In the genomic region with DNA sequence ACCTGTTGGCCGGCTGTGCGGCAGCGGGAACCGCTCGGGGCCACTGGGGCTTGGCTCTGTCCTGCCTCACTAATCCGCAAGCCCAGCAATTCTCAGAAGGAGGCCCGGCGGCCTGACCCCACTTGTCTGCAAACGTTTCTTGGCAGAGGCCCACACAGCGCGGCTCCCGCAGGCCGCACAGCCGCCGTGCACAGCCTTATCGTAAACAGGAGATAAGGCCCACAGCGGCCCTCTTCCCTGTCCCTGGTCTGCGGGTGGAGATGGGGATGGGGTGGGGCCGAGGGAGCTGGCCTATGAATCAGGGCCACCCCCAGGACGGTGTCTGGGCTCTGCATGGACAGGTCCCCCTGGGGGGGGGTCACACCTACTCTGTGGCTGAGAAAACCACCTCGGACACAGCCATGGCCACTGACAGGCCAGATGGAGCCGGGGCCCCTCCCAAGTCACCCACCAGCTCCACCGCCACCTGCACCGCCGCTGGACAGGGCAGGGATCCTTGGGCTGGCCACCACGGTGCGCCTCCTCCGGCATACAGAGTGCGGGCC, we compare ENCODE assay signal across 14 cellular contexts. TPM values are rescaled to one million over a fixed set of nuclear protein-coding genes. Genes with fewer than 3 reads are reported as not detected.
DNase-seq lines count a peak whose midpoint lies in the region; ATAC-seq and TF ChIP-seq lines count a peak whose summit lies in the region.
"Had no signal": no experiment of that assay in that cellular context is flagged by ENCODE, and none has a peak within 500 bp of the region (broad histone marks: within the 10 kb centered on the region; RNA-seq: fewer than 3 reads in every experiment).

No MANE protein-coding gene starts in this region.

- peak overlapping the region; percentile 48 for H2AFZ ChIP-seq in parathyroid adenoma

- no peaks in the 10 kb centered on the region for H3K79me2 ChIP-seq in parathyroid adenoma

- no peak overlapping the region for H3K4me3 Mint-ChIP-seq in activated naive CD4-positive, alpha-beta T cell treated with anti-CD3 and anti-CD28 coated beads, Interleukin-2, amount 10 ng/mL, durations not matched to agents 7 days and 5 days
- H3K4me3 Mint-ChIP-seq: activated B cell treated with CpG ODN at 0.5 μM for 24 hours; natural killer cell treated with Interleukin-12 subunit alpha and Interleukin-12 subunit beta and Interleukin-15 and Interleukin-18, amount 100 ng/mL, for 72 hours had no signal

- H3K36me3 Mint-ChIP-seq in activated naive CD4-positive, alpha-beta T cell treated with anti-CD3 and anti-CD28 coated beads, Interleukin-2, amount 10 ng/mL, durations not matched to agents 7 days and 5 days: no peaks in the 10 kb centered on the region
- H3K36me3 Mint-ChIP-seq: natural killer cell treated with Interleukin-12 subunit alpha and Interleukin-12 subunit beta and Interleukin-15 and Interleukin-18, amount 100 ng/mL, for 72 hours had no signal

- no peaks in the 10 kb centered on the region for H3K4me1 Mint-ChIP-seq in activated naive CD4-positive, alpha-beta T cell treated with anti-CD3 and anti-CD28 coated beads, Interleukin-2, amount 10 ng/mL, durations not matched to agents 7 days and 5 days
- H3K4me1 Mint-ChIP-seq: activated B cell treated with CpG ODN at 0.5 μM for 24 hours had no signal

- no peaks in the 10 kb centered on the region for H3K9me3 Mint-ChIP-seq in activated naive CD4-positive, alpha-beta T cell treated with anti-CD3 and anti-CD28 coated beads, Interleukin-2, amount 10 ng/mL, durations not matched to agents 7 days and 5 days
- H3K9me3 Mint-ChIP-seq: activated B cell treated with CpG ODN at 0.5 μM for 24 hours; natural killer cell treated with Interleukin-12 subunit alpha and Interleukin-12 subunit beta and Interleukin-15 and Interleukin-18, amount 100 ng/mL, for 72 hours had no signal

- H3K4me3 ChIP-seq in HEK293 (ENCODE audit: low read depth, low read length): no peak overlapping the region
- H3K4me3 ChIP-seq in adrenal gland: no peak overlapping the region
- peak overlapping the region; percentile 35 for H3K4me3 ChIP-seq in parathyroid adenoma (ENCODE audit: low read depth, low read length)

- H3K4me1 ChIP-seq in HEK293 (ENCODE audit: control insufficient read depth, insufficient read depth, low read length) (peaks cover 5% of the 10 kb centered on the region), adrenal gland (replicated peaks in 1 of 2) (peaks cover 0 to 17% of the 10 kb centered on the region in 2 donors), parathyroid adenoma (peaks cover 39% of the 10 kb centered on the region)

- H3K27ac ChIP-seq in HEK293 (ENCODE audit: extremely low read depth, low read depth, low read length): no peak overlapping the region
- peak overlapping the region in 2 of 5 donors; percentile 27 to 62 for H3K27ac ChIP-seq in adrenal gland
- peak overlapping the region; percentile 79 for H3K27ac ChIP-seq in parathyroid adenoma

- TF ChIP-seq CTCF in HEK293 (tag by site-specific recombination; IDR thresholded peaks at IDR 0.05): no peak
- TF ChIP-seq CTCF in adrenal gland (IDR thresholded peaks at IDR 0.05): no peak
- TF ChIP-seq CTCF in parathyroid adenoma (IDR thresholded peaks at IDR 0.05): no peak

- H3K27ac Mint-ChIP-seq in activated naive CD4-positive, alpha-beta T cell treated with anti-CD3 and anti-CD28 coated beads, Interleukin-2, amount 10 ng/mL, durations not matched to agents 7 days and 5 days: no peak overlapping the region
- H3K27ac Mint-ChIP-seq: activated B cell treated with CpG ODN at 0.5 μM for 24 hours; natural killer cell treated with Interleukin-12 subunit alpha and Interleukin-12 subunit beta and Interleukin-15 and Interleukin-18, amount 100 ng/mL, for 72 hours had no signal

- H3K27me3 Mint-ChIP-seq in activated naive CD4-positive, alpha-beta T cell treated with anti-CD3 and anti-CD28 coated beads, Interleukin-2, amount 10 ng/mL, durations not matched to agents 7 days and 5 days: no peaks in the 10 kb centered on the region
- H3K27me3 Mint-ChIP-seq: activated B cell treated with CpG ODN at 0.5 μM for 24 hours; natural killer cell treated with Interleukin-12 subunit alpha and Interleukin-12 subunit beta and Interleukin-15 and Interleukin-18, amount 100 ng/mL, for 72 hours had no signal

- CTCF ChIA-PET in HEK293 (lab: Yijun Ruan, JAX): no interaction called here
- CTCF ChIA-PET in activated naive CD4-positive, alpha-beta T cell treated with anti-CD3 and anti-CD28 coated beads, Interleukin-2, amount 10 ng/mL, durations not matched to agents 7 days and 5 days (lab: Charles Lee): no interaction called here

- H3K9me3 ChIP-seq in HEK293 (ENCODE audit: control insufficient read depth, insufficient read depth, low read depth, low read length) (no peaks in the 10 kb centered on the region), adrenal gland (replicated peaks in 1 of 3) (no peaks in the 10 kb centered on the region), parathyroid adenoma (ENCODE audit: control insufficient read depth, low read length) (no peaks in the 10 kb centered on the region)

- peak; percentile 54 to 88 (median 78) for DNase-seq in adrenal gland
- peak; percentile 82 for DNase-seq in left cardiac atrium
- no peak for DNase-seq in activated naive CD4-positive, alpha-beta T cell treated with anti-CD3 and anti-CD28 coated beads, Interleukin-2, amount 10 ng/mL, durations not matched to agents 7 days and 5 days
- no peak for DNase-seq in COR-L47 (lab: John Stamatoyannopoulos, UW)
- DNase-seq in NOMO-1 treated with dmso at 0.1 percent for 144 hours (lab: John Stamatoyannopoulos, UW; ENCODE audit: unreplicated experiment): no peak
- DNase-seq: activated B cell treated with CpG ODN at 0.5 μM for 24 hours; activated effector memory CD4-positive, alpha-beta T cell treated with anti-CD3 and anti-CD28 coated beads, Interleukin-2, amount 50 U/mL, for 16 hours; effector CD8-positive, alpha-beta T cell; NCI-H1105 treated with DMSO at 0.1 percent for 48 hours; stimulated activated CD4-positive, alpha-beta T cell treated with anti-CD3 and anti-CD28 coated beads, Interleukin-4, amount 100 ng/mL, for 1 hour had no signal

- H3K36me3 ChIP-seq in HEK293 (ENCODE audit: control insufficient read depth in 2 of 2, insufficient read depth in 1 of 2, low read length in 2 of 2) (no peaks in the 10 kb centered on the region), adrenal gland (replicated peaks in 1 of 2) (no peaks in the 10 kb centered on the region), parathyroid adenoma (ENCODE audit: control insufficient read depth, insufficient read depth, low read length) (no peaks in the 10 kb centered on the region)

- peak overlapping the region; percentile 60 for H3K4me2 ChIP-seq in parathyroid adenoma (ENCODE audit: low read length)

- TF ChIP-seq POLR2A in adrenal gland (IDR thresholded peaks at IDR 0.05): no peak

- POLR2A ChIA-PET in HEK293 (lab: Yijun Ruan, JAX): interaction anchor here (0.7 kb wide), 1 partner anchor 98 kb away, joined by 4 read pairs; no protein-coding TSS in a partner anchor

- ATAC-seq in left cardiac atrium (peak; percentile 82), GM18909 (IDR thresholded peaks at IDR 0.05; ENCODE audit: poor library complexity, unreplicated experiment) (no peak)

- 46 to 73% (median 69%) methylated on average over 9 to 29 of the region's 29 CpGs for WGBS in adrenal gland, 4 donors

- no peak overlapping the region for H3K9ac ChIP-seq in parathyroid adenoma

- H3K27me3 ChIP-seq in adrenal gland: no peaks in the 10 kb centered on the region
- H3K27me3 ChIP-seq in parathyroid adenoma (ENCODE audit: control insufficient read depth, insufficient read depth, low read length): no peaks in the 10 kb centered on the region

- intact Hi-C loops in adrenal gland (cut with DNase I) (no loop called here), left cardiac atrium (cut with DNase I) (no loop called here)

TF ChIP-seq in HEK293, 187 proteins besides CTCF, POLR2A, EP300 and RAD21 (continues in another document):
- TF ChIP-seq ZSCAN30 (tag by site-specific recombination; IDR thresholded peaks at IDR 0.05): 0 out of 2 replicates have a peak, but pooled peaks have one; percentile 25
- TF ChIP-seq EGR2 (tag by site-specific recombination; IDR thresholded peaks at IDR 0.05; ENCODE audit: low read depth): 0 out of 2 replicates have a peak, but pooled peaks have one; percentile 14
- TF ChIP-seq GLIS1 (tag by site-specific recombination; IDR thresholded peaks at IDR 0.05): peak; percentile 95
- TF ChIP-seq ZNF133 (tag by site-specific recombination; IDR thresholded peaks at IDR 0.05): no peak
- TF ChIP-seq ZNF521 (tag by site-specific recombination; IDR thresholded peaks at IDR 0.05): no peak
- no peak for TF ChIP-seq ZNF433 (tag by site-specific recombination; IDR thresholded peaks at IDR 0.05; ENCODE audit: low read depth)
- TF ChIP-seq, protein P1, sequence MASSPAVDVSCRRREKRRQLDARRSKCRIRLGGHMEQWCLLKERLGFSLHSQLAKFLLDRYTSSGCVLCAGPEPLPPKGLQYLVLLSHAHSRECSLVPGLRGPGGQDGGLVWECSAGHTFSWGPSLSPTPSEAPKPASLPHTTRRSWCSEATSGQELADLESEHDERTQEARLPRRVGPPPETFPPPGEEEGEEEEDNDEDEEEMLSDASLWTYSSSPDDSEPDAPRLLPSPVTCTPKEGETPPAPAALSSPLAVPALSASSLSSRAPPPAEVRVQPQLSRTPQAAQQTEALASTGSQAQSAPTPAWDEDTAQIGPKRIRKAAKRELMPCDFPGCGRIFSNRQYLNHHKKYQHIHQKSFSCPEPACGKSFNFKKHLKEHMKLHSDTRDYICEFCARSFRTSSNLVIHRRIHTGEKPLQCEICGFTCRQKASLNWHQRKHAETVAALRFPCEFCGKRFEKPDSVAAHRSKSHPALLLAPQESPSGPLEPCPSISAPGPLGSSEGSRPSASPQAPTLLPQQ (tag by site-specific recombination; IDR thresholded peaks at IDR 0.05): 0 out of 2 replicates have a peak, but pooled peaks have one; percentile 20
- TF ChIP-seq TRIM28 (IDR thresholded peaks at IDR 0.05; ENCODE audit: borderline replicate concordance, low read length): 0 out of 2 replicates have a peak, but pooled peaks have one; percentile 36

RNA-seq across cellular contexts. Expression of a gene that starts 47.8 kb away (rescaled TPM):
- total RNA-seq in adrenal gland (under 1 TPM in 1 of 8 donors, not detected in 7; 0.11 TPM), left cardiac atrium (1 to 10 TPM; 6.5 to 9.8 TPM)
- polyA plus RNA-seq in adrenal gland: under 1 TPM in 2 of 3 donors, not detected in 1; 0.16 to 0.17 TPM
- total RNA-seq: natural killer cell treated with Interleukin-12 subunit alpha and Interleukin-12 subunit beta and Interleukin-15 and Interleukin-18, amount 100 ng/mL, for 72 hours had no signal

RNA-seq across cellular contexts. Expression of a gene that starts 59.9 kb away (rescaled TPM):
- total RNA-seq in adrenal gland (10 to 100 TPM in 6 of 8 donors, 1 to 10 TPM in 2; 6.0 to 22.5 (median 10.3) TPM), left cardiac atrium (10 to 100 TPM; 10.5 to 11.1 TPM)
- 10 to 100 TPM in 2 of 3 donors, 1 to 10 TPM in 1; 4.6 to 38.1 (median 18.1) TPM for polyA plus RNA-seq in adrenal gland

Comparison
In these comparisons a context has a peak if more than half of its experiments do, and no peak if none do; other contexts are left out.
1. DNase-seq: peak in adrenal gland (7 of 7) and left cardiac atrium (single experiment); none in activated naive CD4-positive, alpha-beta T cell treated with anti-CD3 and anti-CD28 coated beads, Interleukin-2, amount 10 ng/mL, durations not matched to agents 7 days and 5 days (single experiment), COR-L47 (single experiment) and NOMO-1 treated with dmso at 0.1 percent for 144 hours (single experiment).
2. RNA of a gene that starts 47.8 kb away (total RNA-seq): 6.5 to 9.8 TPM in left cardiac atrium; 0.11 TPM in adrenal gland; every median in the first group is over 4 times any median in the second.